Comparison of ENCODE assay signal across 24 cellular contexts in the genomic region with DNA sequence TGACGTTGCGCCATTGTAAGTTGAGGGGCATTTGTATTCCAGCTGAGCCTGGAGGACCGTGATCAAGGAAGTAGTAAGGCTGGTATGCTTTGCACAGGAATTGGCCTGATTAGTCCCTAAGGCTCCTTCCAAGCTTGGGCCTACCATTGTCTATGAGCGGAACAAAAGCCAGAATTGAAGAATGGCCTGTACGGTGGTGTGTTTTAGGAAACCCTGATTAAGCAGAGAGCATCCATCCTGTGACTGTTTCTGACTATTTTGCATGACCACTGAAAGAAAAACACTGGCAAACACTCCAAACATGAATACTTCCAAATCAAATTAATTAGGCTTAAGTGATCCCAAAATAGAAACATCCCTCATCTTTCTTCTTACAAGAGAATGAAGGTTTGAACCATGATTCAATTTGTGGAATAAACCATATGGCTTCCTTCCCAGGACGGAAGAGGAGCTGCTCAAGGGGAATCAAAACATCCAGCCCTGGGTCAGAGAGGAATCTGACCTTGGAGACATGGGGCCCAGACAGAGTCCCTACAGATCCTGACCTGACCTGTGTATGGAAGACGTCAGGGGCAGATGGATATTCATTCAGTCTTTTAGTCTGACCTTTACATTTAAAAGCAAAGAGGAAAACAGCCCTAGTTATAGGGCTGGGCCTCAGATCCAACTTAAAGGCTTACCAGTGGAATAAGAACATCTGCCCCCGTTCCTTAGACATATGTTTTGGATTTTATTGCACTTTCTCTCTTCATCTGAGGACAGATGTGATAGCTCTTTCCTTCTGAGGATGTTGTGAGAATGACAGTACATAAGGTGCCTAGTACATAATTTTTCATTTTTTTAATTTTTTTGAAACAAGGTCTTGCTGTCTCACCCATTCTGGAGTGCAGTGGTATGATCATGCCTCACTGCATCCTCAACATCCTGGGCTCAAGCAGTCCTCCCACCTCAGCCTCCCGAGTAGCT. TPM values are rescaled to one million over a fixed set of nuclear protein-coding genes. Genes with fewer than 3 reads are reported as not detected.
DNase-seq lines count a peak whose midpoint lies in the region; ATAC-seq and TF ChIP-seq lines count a peak whose summit lies in the region.
"Had no signal": no experiment of that assay in that cellular context is flagged by ENCODE, and none has a peak within 500 bp of the region (broad histone marks: within the 10 kb centered on the region; RNA-seq: fewer than 3 reads in every experiment).

No MANE protein-coding gene starts in this region.

- TF ChIP-seq CTCF in BJ (IDR thresholded peaks at IDR 0.05; ENCODE audit: insufficient read depth, low read depth, low read length): no peak

- POLR2A ChIA-PET in BJ (lab: Charles Lee): no interaction called here

- H3K4me3 Mint-ChIP-seq in stimulated activated effector memory CD8-positive, alpha-beta T cell treated with anti-CD3 and anti-CD28 coated beads, Interleukin-12 subunit alpha, Interleukin-12 subunit beta, amount 100 ng/mL, for 72 hours: no peak overlapping the region
- H3K4me3 Mint-ChIP-seq: CD14-positive monocyte had no signal

- H3K4me3 ChIP-seq in BJ (ENCODE audit: low read depth, low read length): no peak overlapping the region
- H3K4me3 ChIP-seq: adrenal gland, right lobe of liver, tibial artery had no signal

- no peaks in the 10 kb centered on the region for H3K36me3 ChIP-seq in BJ (ENCODE audit: control insufficient read depth, insufficient read depth, low read length)
- H3K36me3 ChIP-seq: adrenal gland, brain microvascular endothelial cell, right lobe of liver, tibial artery had no signal

- ATAC-seq in stimulated activated effector memory CD8-positive, alpha-beta T cell treated with anti-CD3 and anti-CD28 coated beads, Interleukin-12 subunit alpha, Interleukin-12 subunit beta, amount 100 ng/mL, for 72 hours: no peak
- ATAC-seq in left lobe of liver (no peak), HG02588 (IDR thresholded peaks at IDR 0.05; ENCODE audit: unreplicated experiment) (no peak)
- ATAC-seq: right lobe of liver, Right ventricle myocardium inferior had no signal

- peaks cover 6% of the 10 kb centered on the region for H3K4me1 Mint-ChIP-seq in stimulated activated effector memory CD8-positive, alpha-beta T cell treated with anti-CD3 and anti-CD28 coated beads, Interleukin-12 subunit alpha, Interleukin-12 subunit beta, amount 100 ng/mL, for 72 hours
- H3K4me1 Mint-ChIP-seq: CD14-positive monocyte had no signal

- peak overlapping the region; percentile 58 for H3K27ac Mint-ChIP-seq in stimulated activated effector memory CD8-positive, alpha-beta T cell treated with anti-CD3 and anti-CD28 coated beads, Interleukin-12 subunit alpha, Interleukin-12 subunit beta, amount 100 ng/mL, for 72 hours
- H3K27ac Mint-ChIP-seq: CD14-positive monocyte, progenitor cell of endocrine pancreas had no signal

- no peaks in the 10 kb centered on the region for H3K27me3 ChIP-seq in BJ (ENCODE audit: control insufficient read depth, insufficient read depth, low read length)
- H3K27me3 ChIP-seq: adrenal gland, brain microvascular endothelial cell, right lobe of liver, tibial artery had no signal

- no peaks in the 10 kb centered on the region for H3K9me3 Mint-ChIP-seq in stimulated activated effector memory CD8-positive, alpha-beta T cell treated with anti-CD3 and anti-CD28 coated beads, Interleukin-12 subunit alpha, Interleukin-12 subunit beta, amount 100 ng/mL, for 72 hours

- peak; percentile 40 for DNase-seq in BJ (ENCODE audit: low read depth)
- peak; percentile 60 for DNase-seq in SK-N-DZ (ENCODE audit: low spot score)
- DNase-seq in fibroblast of gingiva (ENCODE audit: low read depth): peak; percentile 38
- DNase-seq in stimulated activated effector memory CD8-positive, alpha-beta T cell treated with anti-CD3 and anti-CD28 coated beads, Interleukin-12 subunit alpha, Interleukin-12 subunit beta, amount 100 ng/mL, for 72 hours (ENCODE audit: low spot score in 2 of 2): no peak
- DNase-seq in left lobe of liver (ENCODE audit: low spot score): no peak
- no peak for DNase-seq in SW480 (ENCODE audit: low spot score)
- DNase-seq: activated CD4-positive, alpha-beta T cell treated with anti-CD3 and anti-CD28 coated beads, Interleukin-2, amount 50 U/mL, for 48 hours; activated CD4-positive, CD25-positive, alpha-beta regulatory T cell treated with anti-CD3 and anti-CD28 coated beads, Interleukin-2, amount 50 U/mL, for 72 hours; activated T-cell treated with anti-CD3 and anti-CD28 coated beads, Interleukin-2, amount 50 U/mL, for 48 hours; adrenal gland; brain microvascular endothelial cell; DND-41; GOT3; NCI-H1436; NCI-H2081 treated with DMSO at 0.1 percent for 48 hours; NCI-H2227 treated with DMSO at 0.1 percent for 48 hours; NCI-H526; right lobe of liver; stimulated activated CD8-positive, alpha-beta memory T cell treated with anti-CD3 and anti-CD28 coated beads, Interleukin-4, amount 100 ng/mL, for 48 hours; tibial artery had no signal

- CTCF ChIA-PET in BJ (lab: Yijun Ruan, JAX): interaction anchor here (0.8 to 9.2 kb wide), 7 partner anchors 10 to 148 kb away, joined by 3 to 144 read pairs (median 5); a partner anchor contains a TSS

- no peaks in the 10 kb centered on the region for H3K36me3 Mint-ChIP-seq in stimulated activated effector memory CD8-positive, alpha-beta T cell treated with anti-CD3 and anti-CD28 coated beads, Interleukin-12 subunit alpha, Interleukin-12 subunit beta, amount 100 ng/mL, for 72 hours
- H3K36me3 Mint-ChIP-seq: CD14-positive monocyte had no signal

RNA-seq across cellular contexts. Expression of a gene that starts 17.7 kb away (rescaled TPM):
- polyA plus RNA-seq in BJ (2011; rRNA removed): 59.8 and 72.8 TPM in 2 replicates
- 30.5 and 34.5 TPM in 2 replicates for polyA minus RNA-seq in BJ (2011; rRNA and poly(A)+ RNA removed)
- 6.0 and 7.4 TPM in 2 replicates for polyA plus RNA-seq in SK-N-DZ (2014; cell fraction: cytosol; rRNA removed)
- 6.5 and 8.5 TPM in 2 replicates for polyA plus RNA-seq in SK-N-DZ (2014; cell fraction: nucleus; rRNA removed)
- total RNA-seq in left lobe of liver: 2.0 TPM

Comparison
In these comparisons a context has a peak if more than half of its experiments do, and no peak if none do; other contexts are left out.
1. DNase-seq: peak in BJ (single experiment), SK-N-DZ (single experiment) and fibroblast of gingiva (single experiment); none in stimulated activated effector memory CD8-positive, alpha-beta T cell treated with anti-CD3 and anti-CD28 coated beads, Interleukin-12 subunit alpha, Interleukin-12 subunit beta, amount 100 ng/mL, for 72 hours (0 of 2), left lobe of liver (single experiment) and SW480 (single experiment).